Comparison of ENCODE assay signal across 8 cellular contexts in the genomic region with DNA sequence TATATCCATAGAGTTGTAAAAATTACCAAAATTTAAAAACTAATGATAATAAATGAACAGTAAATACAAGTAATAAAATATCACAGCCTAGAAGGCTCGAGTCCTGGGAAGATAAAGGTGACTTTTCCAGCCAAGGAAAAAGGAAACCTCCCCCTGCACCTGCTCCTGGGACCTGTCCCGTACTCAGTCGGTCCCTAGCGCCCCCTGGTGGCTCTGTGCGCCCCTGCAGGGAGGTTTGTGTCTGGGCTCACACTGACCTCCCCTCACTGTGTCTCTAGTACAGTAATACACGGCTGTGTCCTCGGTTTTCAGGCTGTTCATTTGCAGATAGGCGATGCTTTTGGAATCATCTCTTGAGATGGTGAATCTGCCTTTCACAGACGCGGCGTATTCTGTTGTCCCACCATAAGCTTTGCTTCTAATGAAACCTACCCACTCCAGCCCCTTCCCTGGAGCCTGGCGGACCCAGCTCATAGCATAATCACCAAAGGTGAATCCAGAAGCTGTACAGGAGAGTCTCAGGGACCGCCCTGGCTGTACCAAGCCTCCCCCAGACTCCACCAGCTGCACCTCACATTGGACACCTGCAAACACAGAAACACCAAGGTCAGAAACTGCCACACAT.
DNase-seq lines count a peak whose midpoint lies in the region; TF ChIP-seq lines count a peak whose summit lies in the region.

No MANE protein-coding gene starts in this region.

- no peak overlapping the region for H3K4me3 ChIP-seq in coronary artery
- no peak overlapping the region for H3K4me3 ChIP-seq in foreskin fibroblast (ENCODE audit: low read depth in 1 of 2, low read length in 2 of 2)

- TF ChIP-seq CTCF in GM20000 (IDR thresholded peaks at IDR 0.05; ENCODE audit: extremely low read depth, missing control alignments) (peak; percentile 75), coronary artery (IDR thresholded peaks at IDR 0.05) (no peak), foreskin fibroblast (IDR thresholded peaks at IDR 0.05; ENCODE audit: low read depth, low read length) (no peak)

- no peak overlapping the region for H3K27ac ChIP-seq in coronary artery

- DNase-seq in GM20000 (ENCODE audit: low spot score) (peak; percentile 51), NCI-H69 (lab: John Stamatoyannopoulos, UW) (peak; percentile 50), inferior parietal cortex (ENCODE audit: extremely low spot score) (peak; percentile 2), NCI-H1092 treated with DMSO at 0.1 percent for 48 hours (lab: John Stamatoyannopoulos, UW) (no peak), coronary artery (ENCODE audit: low spot score) (no peak), foreskin fibroblast (no peak)
- DNase-seq in activated CD8-positive, alpha-beta memory T cell treated with anti-CD3 and anti-CD28 coated beads, Interleukin-2, amount 50 U/mL, for 4 hours: peak; percentile 81
- peak; percentile 68 for DNase-seq in stimulated activated CD8-positive, alpha-beta memory T cell treated with anti-CD3 and anti-CD28 coated beads, Interleukin-7, amount 100 ng/mL, for 24 hours (ENCODE audit: low read depth)

Comparison
In these comparisons a context has a peak if more than half of its experiments do, and no peak if none do; other contexts are left out.
1. DNase-seq: peak in GM20000 (single experiment), NCI-H69 (single experiment), activated CD8-positive, alpha-beta memory T cell treated with anti-CD3 and anti-CD28 coated beads, Interleukin-2, amount 50 U/mL, for 4 hours (single experiment), inferior parietal cortex (single experiment) and stimulated activated CD8-positive, alpha-beta memory T cell treated with anti-CD3 and anti-CD28 coated beads, Interleukin-7, amount 100 ng/mL, for 24 hours (single experiment); none in NCI-H1092 treated with DMSO at 0.1 percent for 48 hours (single experiment), coronary artery (single experiment) and foreskin fibroblast (0 of 2).